Comparison of ENCODE assay signal across 1 cellular context in genomic region chr1:6601049-6601864, GRCh38.
TF ChIP-seq lines count a peak whose summit lies in the region.

No MANE protein-coding gene starts in this region.

TF ChIP-seq in HepG2, 621 proteins besides CTCF, POLR2A, EP300 and RAD21 (continued from another document):
- TF ChIP-seq FOSL2 (CRISPR knock-in tag; IDR thresholded peaks at IDR 0.05) (peak; percentile 81), NONO (IDR thresholded peaks at IDR 0.05) (no peak), NONO (CRISPR knock-in tag; conservative IDR thresholded peaks at IDR 0.05) (no peak), ZBTB26 (CRISPR knock-in tag; IDR thresholded peaks at IDR 0.05; ENCODE audit: borderline replicate concordance) (no peak)
